ENCODE assay signal across 1 cellular context in the genomic region with DNA sequence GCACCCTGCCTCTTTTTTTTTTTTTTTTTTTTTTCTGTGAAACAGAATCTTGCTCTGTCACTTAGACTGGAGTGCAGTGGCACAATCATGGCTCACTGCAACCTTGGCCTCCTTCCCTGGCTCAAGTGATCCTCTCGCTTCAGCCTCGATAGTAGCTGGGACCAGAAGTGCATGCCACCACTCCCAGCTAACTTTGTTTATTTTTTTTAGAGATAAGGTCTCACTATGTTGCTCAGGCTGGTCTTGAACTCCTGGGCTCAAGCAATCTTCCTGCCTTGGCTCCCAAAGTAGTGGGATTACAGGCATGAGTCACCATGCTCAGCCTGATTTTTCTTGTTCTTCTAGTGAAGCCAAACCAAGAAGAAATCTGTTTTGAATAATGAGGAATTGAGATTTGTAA.
TF ChIP-seq lines count a peak whose summit lies in the region.

No MANE protein-coding gene starts in this region.

TF ChIP-seq in GM12878, 131 proteins besides CTCF, POLR2A, EP300 and RAD21:
- TF ChIP-seq SMAD1 (IDR thresholded peaks at IDR 0.05; ENCODE audit: low read depth, partially characterized antibody) (no peak), STAT1 (conservative IDR thresholded peaks at IDR 0.05) (no peak), CHD1 (IDR thresholded peaks at IDR 0.05; ENCODE audit: low read depth, low read length) (no peak), JUND (IDR thresholded peaks at IDR 0.05; ENCODE audit: low read depth, low read length) (no peak), ZNF384 (IDR thresholded peaks at IDR 0.05; ENCODE audit: borderline replicate concordance, low read depth, low read length) (no peak), ZZZ3 (IDR thresholded peaks at IDR 0.05; ENCODE audit: control insufficient read depth, insufficient read length, low read depth) (no peak), IKZF1 (conservative IDR thresholded peaks at IDR 0.05) (no peak), MTA3 (IDR thresholded peaks at IDR 0.05; ENCODE audit: borderline replicate concordance, low read length) (no peak), SIN3A (IDR thresholded peaks at IDR 0.05; ENCODE audit: low read depth, low read length) (no peak), RUNX3 (IDR thresholded peaks at IDR 0.05; ENCODE audit: low read length) (no peak), NR2C1 (IDR thresholded peaks at IDR 0.05) (no peak)
